In the genomic region with DNA sequence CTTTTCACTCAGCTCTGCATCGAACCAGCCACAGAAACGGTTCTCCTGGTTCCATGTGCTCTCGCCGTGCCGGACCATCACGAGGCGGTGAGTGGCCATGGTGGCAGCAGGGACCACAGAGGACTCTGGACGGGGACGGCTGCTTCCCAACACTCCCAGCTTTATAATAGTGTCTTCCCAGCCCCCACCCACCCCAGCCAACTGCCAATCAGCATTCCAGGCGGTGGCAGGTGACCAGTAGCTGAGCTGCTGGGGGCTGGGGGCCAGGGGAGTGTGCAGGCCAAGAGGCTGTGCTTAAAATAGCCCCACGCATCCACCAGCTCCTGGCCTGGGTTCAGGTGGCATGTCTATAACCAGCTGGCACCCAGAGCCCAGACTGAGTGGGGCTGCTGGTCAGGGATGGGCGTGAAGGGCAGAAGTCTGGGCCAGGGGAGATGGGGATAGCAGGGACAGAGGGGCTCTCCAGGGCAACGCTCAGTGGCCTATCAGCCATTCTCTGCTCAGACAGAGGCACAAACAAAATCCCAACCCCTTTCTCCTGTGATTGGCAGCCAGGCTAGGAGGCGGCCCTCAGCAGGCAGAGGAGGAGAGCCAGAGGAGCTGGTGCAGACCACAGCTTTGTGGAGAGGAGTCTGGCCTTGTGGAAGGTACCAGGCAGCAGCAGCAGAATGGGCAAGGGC, we compare ENCODE assay signal across 7 cellular contexts. TPM values are rescaled to one million over a fixed set of nuclear protein-coding genes. Genes with fewer than 3 reads are reported as not detected.
A peak's percentile ranks its signal among the peaks of the same experiment; 100 is the strongest.
DNase-seq lines count a peak whose midpoint lies in the region; ATAC-seq and TF ChIP-seq lines count a peak whose summit lies in the region.

A gene (minus strand): TSS at position 137 of the 680 bp plus-strand sequence. CDS start 38 bp downstream, at position 99.

- peak within 1 kb of the TSS; percentile 33 for H2AK9ac ChIP-seq in IMR-90 (replicated peaks; ENCODE audit: low read depth, low read length, poor library complexity)

- no peak within 1 kb of the TSS for H3K4me2 ChIP-seq in IMR-90 (ENCODE audit: low read depth, low read length)

- peak within 1 kb of the TSS; percentile 90; the same call in 1 of the 2 replicates for H3K23ac ChIP-seq in IMR-90 (ENCODE audit: low read depth, low read length)

- no peak within 1 kb of the TSS; a peak in 2 of 4 replicates for H4K8ac ChIP-seq in IMR-90 (ENCODE audit: low read depth in 2 of 2, low read length in 2 of 2)

- H3K4me3 ChIP-seq in IMR-90 (ENCODE audit: insufficient read depth, low read depth, low read length) (no peak within 1 kb of the TSS), retinal pigment epithelial cell (ENCODE audit: low read length) (peak within 1 kb of the TSS; percentile 28)

- H2AK5ac ChIP-seq in IMR-90 (ENCODE audit: low read depth, low read length): peak within 1 kb of the TSS; percentile 56

- peaks cover 18% of the 10 kb centered on the region for H4K20me1 ChIP-seq in IMR-90 (ENCODE audit: insufficient read depth, low read length)

- peaks cover 9% of the 10 kb centered on the region for H3K4me1 ChIP-seq in IMR-90 (ENCODE audit: control insufficient read depth, insufficient read depth, low read length)

- 0 out of 2 replicates have a peak within 1 kb of the TSS, but pooled peaks have one; percentile 47 for H3K14ac ChIP-seq in IMR-90 (replicated peaks; ENCODE audit: low read depth, low read length)

- no peak within 1 kb of the TSS for H2BK15ac ChIP-seq in IMR-90 (ENCODE audit: low read depth, low read length)

- H2BK20ac ChIP-seq in IMR-90 (ENCODE audit: low read depth, low read length): no peak within 1 kb of the TSS

- no peaks in the 10 kb centered on the region for H3K9me1 ChIP-seq in IMR-90 (ENCODE audit: insufficient read depth, low read length)

- no peak within 1 kb of the TSS for H3K18ac ChIP-seq in IMR-90 (ENCODE audit: low read depth, low read length)

- no peaks in the 10 kb centered on the region for H3K27me3 ChIP-seq in IMR-90 (ENCODE audit: control insufficient read depth, insufficient read depth, low read length)

- in situ Hi-C loops in IMR-90 (cut with MboI; ENCODE audit: low sequenced_read_pairs): loop anchor here (5.0 kb wide), 1 partner anchor 132 kb away; no protein-coding TSS in a partner anchor

- ATAC-seq in IMR-90 (ENCODE audit: low read depth): peak; percentile 53
- no peak for ATAC-seq in HG02798 (IDR thresholded peaks at IDR 0.05; ENCODE audit: poor library complexity, unreplicated experiment)

- H3K56ac ChIP-seq in IMR-90 (ENCODE audit: extremely low read depth, insufficient read depth, low read length): no peak within 1 kb of the TSS

- H3K9ac ChIP-seq in IMR-90 (ENCODE audit: low read depth, low read length): no peak within 1 kb of the TSS

- no peak; the same call in none of the 2 replicates for TF ChIP-seq POLR2A in IMR-90 (IDR thresholded peaks at IDR 0.05; ENCODE audit: low read depth, low read length)

- H3K36me3 ChIP-seq in IMR-90 (ENCODE audit: control insufficient read depth, insufficient read depth, low read length): peaks cover 16% of the 10 kb centered on the region

- H2BK5ac ChIP-seq in IMR-90 (ENCODE audit: low read depth, low read length, poor library complexity, severe bottlenecking): no peak within 1 kb of the TSS

- DNase-seq in IMR-90 (no peak), SHP77 treated with DMSO at 0.1 percent for 48 hours (lab: John Stamatoyannopoulos, UW) (peak; percentile 80), globus pallidus (ENCODE audit: low spot score) (peak; percentile 65), retinal pigment epithelial cell (ENCODE audit: low read depth) (no peak), occipital lobe (lab: John Stamatoyannopoulos, UW) (no peak), activated gamma-delta T cell (lab: John Stamatoyannopoulos, UW) (no peak)

- no peak for TF ChIP-seq RAD21 in IMR-90 (IDR thresholded peaks at IDR 0.05; ENCODE audit: low read length)

- no peak for TF ChIP-seq CTCF in IMR-90 (conservative IDR thresholded peaks at IDR 0.05; ENCODE audit: low read depth, low read length)
- TF ChIP-seq CTCF in retinal pigment epithelial cell (conservative IDR thresholded peaks at IDR 0.05; ENCODE audit: low read depth, low read length): no peak

- intact Hi-C loops in IMR-90 (cut with micrococcal nuclease): no loop called here

- H2AFZ ChIP-seq in IMR-90 (replicated peaks; ENCODE audit: low read length, poor library complexity): peak within 1 kb of the TSS; percentile 67

- POLR2A ChIA-PET in IMR-90 (lab: Charles Lee; ENCODE audit: unreplicated experiment): interaction anchor here (0.6 kb wide), 1 partner anchor 20 kb away, joined by 19 read pairs; no protein-coding TSS in a partner anchor

- H3K4ac ChIP-seq in IMR-90 (ENCODE audit: low read depth, low read length): peak within 1 kb of the TSS; percentile 27; the same call in 1 of the 2 replicates

- no peak within 1 kb of the TSS for H4K5ac ChIP-seq in IMR-90 (ENCODE audit: low read depth, low read length)

- BruUV-seq in IMR-90 (replicated peaks; lab: Mats Ljungman, UMichigan): no TSS peak

- no peak within 1 kb of the TSS for H3K27ac ChIP-seq in IMR-90 (ENCODE audit: insufficient read depth, low read length)

- CTCF ChIA-PET in IMR-90 (lab: Yijun Ruan, JAX): no interaction called here

- no peaks in the 10 kb centered on the region for H3K9me3 ChIP-seq in IMR-90 (ENCODE audit: control insufficient read depth, insufficient read depth, low read length)

- no peaks in the 10 kb centered on the region for H3K79me1 ChIP-seq in IMR-90 (ENCODE audit: low read depth in 1 of 2, low read length in 2 of 2)

- dilution Hi-C loops in IMR-90 (cut with HindIII; ENCODE audit: low sequenced_read_pairs, unreplicated experiment): no loop called here

- H2BK120ac ChIP-seq in IMR-90 (ENCODE audit: low read depth, low read length): no peak within 1 kb of the TSS

- 32% methylated on average over 8 of the region's 14 CpGs; no CpG with 5 or more reads in 1 of the 2 experiments for WGBS in IMR-90 (ENCODE audit: extremely low coverage in 2 of 2, insufficient read length in 1 of 2), 2 experiments

- no peak within 1 kb of the TSS for H4K91ac ChIP-seq in IMR-90 (ENCODE audit: insufficient read depth, low read depth, low read length)

TF ChIP-seq in IMR-90, 13 proteins besides CTCF, POLR2A, EP300 and RAD21:
- no peak for TF ChIP-seq NFE2L2 (IDR thresholded peaks at IDR 0.05; ENCODE audit: low read depth, low read length)
- TF ChIP-seq, protein P1, sequence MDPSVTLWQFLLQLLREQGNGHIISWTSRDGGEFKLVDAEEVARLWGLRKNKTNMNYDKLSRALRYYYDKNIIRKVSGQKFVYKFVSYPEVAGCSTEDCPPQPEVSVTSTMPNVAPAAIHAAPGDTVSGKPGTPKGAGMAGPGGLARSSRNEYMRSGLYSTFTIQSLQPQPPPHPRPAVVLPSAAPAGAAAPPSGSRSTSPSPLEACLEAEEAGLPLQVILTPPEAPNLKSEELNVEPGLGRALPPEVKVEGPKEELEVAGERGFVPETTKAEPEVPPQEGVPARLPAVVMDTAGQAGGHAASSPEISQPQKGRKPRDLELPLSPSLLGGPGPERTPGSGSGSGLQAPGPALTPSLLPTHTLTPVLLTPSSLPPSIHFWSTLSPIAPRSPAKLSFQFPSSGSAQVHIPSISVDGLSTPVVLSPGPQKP (IDR thresholded peaks at IDR 0.05; ENCODE audit: borderline replicate concordance, low read depth, low read length): no peak
- TF ChIP-seq SMC3 (IDR thresholded peaks at IDR 0.05; ENCODE audit: low read depth, low read length): no peak
- no peak for TF ChIP-seq RCOR1 (IDR thresholded peaks at IDR 0.05; ENCODE audit: insufficient replicate concordance, low read length)
- TF ChIP-seq MAZ (IDR thresholded peaks at IDR 0.05; ENCODE audit: borderline replicate concordance, low read depth, low read length): no peak
- TF ChIP-seq MAFK (IDR thresholded peaks at IDR 0.05; ENCODE audit: low read depth, low read length): no peak
- TF ChIP-seq CHD1 (IDR thresholded peaks at IDR 0.05; ENCODE audit: low read depth, low read length): no peak
- TF ChIP-seq, protein P2, sequence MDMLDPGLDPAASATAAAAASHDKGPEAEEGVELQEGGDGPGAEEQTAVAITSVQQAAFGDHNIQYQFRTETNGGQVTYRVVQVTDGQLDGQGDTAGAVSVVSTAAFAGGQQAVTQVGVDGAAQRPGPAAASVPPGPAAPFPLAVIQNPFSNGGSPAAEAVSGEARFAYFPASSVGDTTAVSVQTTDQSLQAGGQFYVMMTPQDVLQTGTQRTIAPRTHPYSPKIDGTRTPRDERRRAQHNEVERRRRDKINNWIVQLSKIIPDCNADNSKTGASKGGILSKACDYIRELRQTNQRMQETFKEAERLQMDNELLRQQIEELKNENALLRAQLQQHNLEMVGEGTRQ (IDR thresholded peaks at IDR 0.05; ENCODE audit: low read depth, low read length): no peak
- no peak for TF ChIP-seq BHLHE40 (IDR thresholded peaks at IDR 0.05; ENCODE audit: low read depth, low read length)
- no peak for TF ChIP-seq MXI1 (IDR thresholded peaks at IDR 0.05; ENCODE audit: borderline replicate concordance, low read depth, low read length)
- TF ChIP-seq CEBPB (IDR thresholded peaks at IDR 0.05; ENCODE audit: low read depth, low read length): no peak
- no peak for TF ChIP-seq FOS (IDR thresholded peaks at IDR 0.05; ENCODE audit: low read depth, low read length)
- TF ChIP-seq RFX5 (IDR thresholded peaks at IDR 0.05; ENCODE audit: low read depth, low read length): no peak

RNA-seq across cellular contexts. Expression of the gene that starts here (rescaled TPM):
- total RNA-seq in IMR-90 (2012; rRNA removed) (not detected in 2 replicates), occipital lobe (5.9 TPM)
- 0.27 TPM in 1 of 2 replicates, not detected in the other for polyA plus RNA-seq in IMR-90 (2012; rRNA removed)
- 0.13 and 0.15 TPM in 2 replicates for polyA plus RNA-seq in IMR-90 (2012; cell fraction: cytosol; rRNA removed)
- polyA plus RNA-seq in IMR-90 (2012; cell fraction: nucleus; rRNA removed; ENCODE audit: low replicate concordance): 0.17 TPM in 1 of 2 replicates, not detected in the other

Comparison
In these comparisons a context has a peak if more than half of its experiments do, and no peak if none do; other contexts are left out.
1. Peak in ATAC-seq in IMR-90; RNA of the gene not detected or under 1 TPM.
2. DNase-seq: peak in SHP77 treated with DMSO at 0.1 percent for 48 hours (single experiment) and globus pallidus (single experiment); none in IMR-90 (single experiment), retinal pigment epithelial cell (single experiment), occipital lobe (single experiment) and activated gamma-delta T cell (single experiment).